In genomic region chr9:127693143-127693542, GRCh38 we compare ENCODE assay signal across 21 cellular contexts. TPM values are rescaled to one million over a fixed set of nuclear protein-coding genes. Genes with fewer than 3 reads are reported as not detected.
DNase-seq lines count a peak whose midpoint lies in the region; ATAC-seq, FAIRE-seq and TF ChIP-seq lines count a peak whose summit lies in the region.
"Had no signal": no experiment of that assay in that cellular context is flagged by ENCODE, and none has a peak within 500 bp of the region (broad histone marks: within the 10 kb centered on the region; RNA-seq: fewer than 3 reads in every experiment).

No MANE protein-coding gene starts in this region.

- H3K4me1 Mint-ChIP-seq in GM23338 (no peaks in the 10 kb centered on the region), astrocyte (ENCODE audit: low read depth, unreplicated experiment) (peaks cover 1% of the 10 kb centered on the region)

- no peaks in the 10 kb centered on the region; the same call in 1 of the 2 replicates for H3F3A ChIP-seq in GM23338 (replicated peaks; ENCODE audit: low read depth)

- H4K20me1 ChIP-seq in GM23338 (replicated peaks; ENCODE audit: insufficient read depth) (0 out of 2 replicates have a peak, but pooled peaks cover 3% of the 10 kb centered on the region), astrocyte (ENCODE audit: insufficient read depth, low read length) (no peaks in the 10 kb centered on the region)
- H4K20me1 ChIP-seq: BLaER1 treated with 17β-estradiol and CSF1 and Interleukin-3, amounts not matched to agents 10 nM and 100 nM had no signal

- H2AFZ ChIP-seq in GM23338 (no peak overlapping the region), astrocyte (ENCODE audit: low read depth, low read length) (no peak overlapping the region)

- no peaks in the 10 kb centered on the region for H3K9me3 Mint-ChIP-seq in GM23338
- H3K9me3 Mint-ChIP-seq in astrocyte (ENCODE audit: unreplicated experiment), result peaks cover 3% of the 10 kb centered on the region
- H3K9me3 Mint-ChIP-seq: CD8-positive, alpha-beta T cell had no signal

- DNase-seq in GM23338 (ENCODE audit: low spot score) (no peak), astrocyte (ENCODE audit: low read depth) (no peak), inferior parietal cortex (ENCODE audit: extremely low spot score) (peak; percentile 41), superior temporal gyrus (ENCODE audit: extremely low spot score) (peak; percentile 56), H54 (ENCODE audit: insufficient read length, low spot score) (no peak), HAP-1 (ENCODE audit: low spot score in 2 of 2) (no peak), kidney tubule cell (ENCODE audit: low spot score) (no peak)
- DNase-seq: 8988T; Calu3; CD8-positive, alpha-beta T cell; DMS79 treated with DMSO at 0.1 percent for 48 hours; GF-D8; GOT3; HCEC 1CT had no signal

- TF ChIP-seq POLR2A in H54 (IDR thresholded peaks at IDR 0.05; ENCODE audit: low read depth, low read length), result no peak

- H3K27me3 ChIP-seq in GM23338 (ENCODE audit: insufficient read depth) (no peaks in the 10 kb centered on the region), astrocyte (ENCODE audit: insufficient read depth, low read length) (no peaks in the 10 kb centered on the region), HAP-1 (ENCODE audit: low read depth) (no peaks in the 10 kb centered on the region)
- H3K27me3 ChIP-seq: BLaER1 treated with 17β-estradiol and CSF1 and Interleukin-3, amounts not matched to agents 10 nM and 100 nM had no signal

- H3K27ac Mint-ChIP-seq in GM23338, result no peak overlapping the region
- peak overlapping the region; percentile 53 for H3K27ac Mint-ChIP-seq in astrocyte (ENCODE audit: unreplicated experiment)
- H3K27ac Mint-ChIP-seq: B cell; CD8-positive, alpha-beta T cell had no signal

- H3K4me2 ChIP-seq in GM23338, result no peak overlapping the region
- H3K4me2 ChIP-seq in astrocyte (ENCODE audit: low read length), result no peak overlapping the region
- H3K4me2 ChIP-seq: BLaER1 treated with 17β-estradiol and CSF1 and Interleukin-3, amounts not matched to agents 10 nM and 100 nM had no signal

- no peaks in the 10 kb centered on the region for H3K4me1 ChIP-seq in GM23338 (ENCODE audit: insufficient read depth)
- H3K4me1 ChIP-seq in astrocyte (ENCODE audit: insufficient read depth, low read length), result no peaks in the 10 kb centered on the region
- H3K4me1 ChIP-seq in HAP-1, result no peaks in the 10 kb centered on the region
- H3K4me1 ChIP-seq: BLaER1 treated with 17β-estradiol and CSF1 and Interleukin-3, amounts not matched to agents 10 nM and 100 nM had no signal

- H3K9ac ChIP-seq in astrocyte (ENCODE audit: low read length), result no peak overlapping the region
- H3K9ac ChIP-seq: BLaER1 treated with 17β-estradiol and CSF1 and Interleukin-3, amounts not matched to agents 10 nM and 100 nM had no signal

- in situ Hi-C loops in HAP-1 (cut with MboI; ENCODE audit: low sequenced_read_pairs), result no loop called here

- H3K4me3 ChIP-seq in GM23338 (no peak overlapping the region), astrocyte (ENCODE audit: insufficient read depth, low read depth, low read length) (no peak overlapping the region), HAP-1 (no peak overlapping the region)
- H3K4me3 ChIP-seq: BLaER1 treated with 17β-estradiol and CSF1 and Interleukin-3, amounts not matched to agents 10 nM and 100 nM had no signal

- ATAC-seq in GM23338 (no peak), GM18907 (IDR thresholded peaks at IDR 0.05; ENCODE audit: unreplicated experiment) (no peak)
- ATAC-seq: CD8-positive, alpha-beta T cell had no signal

- peaks cover 22% of the 10 kb centered on the region for H3K36me3 Mint-ChIP-seq in GM23338 (ENCODE audit: low read depth)
- peaks cover 34% of the 10 kb centered on the region for H3K36me3 Mint-ChIP-seq in astrocyte (ENCODE audit: low read depth, unreplicated experiment)

- peaks cover 3% of the 10 kb centered on the region; the same call in 1 of the 2 replicates for H3K9me2 ChIP-seq in GM23338 (ENCODE audit: insufficient read depth)

- TF ChIP-seq CTCF in GM23338 (conservative IDR thresholded peaks at IDR 0.05; ENCODE audit: low read depth in 2 of 2) (no peak), astrocyte (IDR thresholded peaks at IDR 0.05; ENCODE audit: insufficient read depth, low read depth, low read length) (no peak)

- H3K4me3 Mint-ChIP-seq in GM23338 (no peak overlapping the region), astrocyte (ENCODE audit: unreplicated experiment) (no peak overlapping the region)
- H3K4me3 Mint-ChIP-seq: B cell; CD8-positive, alpha-beta T cell had no signal

- peaks cover 10% of the 10 kb centered on the region for H3K27me3 Mint-ChIP-seq in GM23338 (ENCODE audit: insufficient read depth, low read depth, poor library complexity)
- no peaks in the 10 kb centered on the region for H3K27me3 Mint-ChIP-seq in astrocyte (ENCODE audit: low read depth, unreplicated experiment)
- H3K27me3 Mint-ChIP-seq: B cell had no signal

- FAIRE-seq in astrocyte (lab: Jason Lieb, UNC) (no peak), H54 (lab: Jason Lieb, UNC) (no peak)

- H3K9me3 ChIP-seq in astrocyte (ENCODE audit: insufficient read depth, low read depth, low read length) (no peaks in the 10 kb centered on the region), HAP-1 (no peaks in the 10 kb centered on the region)

- no peaks in the 10 kb centered on the region for H3K36me3 ChIP-seq in GM23338 (ENCODE audit: insufficient read depth)
- peaks cover under 1% of the 10 kb centered on the region for H3K36me3 ChIP-seq in astrocyte (ENCODE audit: insufficient read depth, low read length)
- H3K36me3 ChIP-seq in HAP-1 (replicated peaks), result no peaks in the 10 kb centered on the region; the same call in 1 of the 2 replicates

- 0 out of 2 replicates have a peak overlapping the region, but pooled peaks have one; percentile 39 for H3K27ac ChIP-seq in GM23338 (ENCODE audit: low read depth)
- H3K27ac ChIP-seq in astrocyte (ENCODE audit: low read depth, low read length), result no peak overlapping the region
- H3K27ac ChIP-seq: BLaER1 treated with 17β-estradiol and CSF1 and Interleukin-3, amounts not matched to agents 10 nM and 100 nM; HL-60 had no signal

- H3K79me2 ChIP-seq in GM23338 (replicated peaks; ENCODE audit: insufficient read depth), result no peaks in the 10 kb centered on the region
- no peaks in the 10 kb centered on the region for H3K79me2 ChIP-seq in astrocyte (ENCODE audit: insufficient read depth, low read length)

TF ChIP-seq in GM23338, 12 proteins besides CTCF, POLR2A, EP300 and RAD21:
- no peak for TF ChIP-seq POLR2AphosphoS5 (IDR thresholded peaks at IDR 0.05; ENCODE audit: low read depth)
- no peak for TF ChIP-seq REST (IDR thresholded peaks at IDR 0.05; ENCODE audit: unreplicated experiment)
- no peak for TF ChIP-seq CREB1 (CRISPR knock-in tag; IDR thresholded peaks at IDR 0.05; ENCODE audit: low read depth)
- TF ChIP-seq EZH2phosphoT487 (IDR thresholded peaks at IDR 0.05; ENCODE audit: unreplicated experiment), result no peak
- TF ChIP-seq, protein P1, sequence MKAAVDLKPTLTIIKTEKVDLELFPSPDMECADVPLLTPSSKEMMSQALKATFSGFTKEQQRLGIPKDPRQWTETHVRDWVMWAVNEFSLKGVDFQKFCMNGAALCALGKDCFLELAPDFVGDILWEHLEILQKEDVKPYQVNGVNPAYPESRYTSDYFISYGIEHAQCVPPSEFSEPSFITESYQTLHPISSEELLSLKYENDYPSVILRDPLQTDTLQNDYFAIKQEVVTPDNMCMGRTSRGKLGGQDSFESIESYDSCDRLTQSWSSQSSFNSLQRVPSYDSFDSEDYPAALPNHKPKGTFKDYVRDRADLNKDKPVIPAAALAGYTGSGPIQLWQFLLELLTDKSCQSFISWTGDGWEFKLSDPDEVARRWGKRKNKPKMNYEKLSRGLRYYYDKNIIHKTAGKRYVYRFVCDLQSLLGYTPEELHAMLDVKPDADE (IDR thresholded peaks at IDR 0.05), result no peak
- TF ChIP-seq ZNF114 (CRISPR knock-in tag; IDR thresholded peaks at IDR 0.05), result no peak
- no peak for TF ChIP-seq EZH2 (IDR thresholded peaks at IDR 0.05; ENCODE audit: low read depth, unreplicated experiment)
TF ChIP-seq in GM23338: peak in this region for 0.

RNA-seq across cellular contexts. Expression of gene CFAP157, which starts 13.6 kb away (rescaled TPM):
- 0.17 TPM in 1 of 2 replicates, not detected in the other for total RNA-seq in GM23338 (2014; rRNA removed; shearing (Covaris generic))
- polyA plus RNA-seq in GM23338 (2016; fragmentation: Nextera tagmentation; extraction: Ambion mirVana), result 0.55 and 0.78 TPM in 2 replicates
- 0.09 TPM in 1 of 2 replicates, not detected in the other for total RNA-seq in astrocyte
- total RNA-seq: A673, B cell, HT1080 had no signal
- polyA plus RNA-seq: AG04450 had no signal

RNA-seq across cellular contexts. Expression of gene PTRH1, which starts 22.3 kb away (rescaled TPM):
- total RNA-seq in GM23338 (2014; rRNA removed; shearing (Covaris generic)), result 9.5 and 15.1 TPM in 2 replicates
- polyA plus RNA-seq in GM23338 (2016; fragmentation: Nextera tagmentation; extraction: Ambion mirVana), result 18.6 and 18.9 TPM in 2 replicates
- total RNA-seq in astrocyte, result 9.9 and 13.5 TPM in 2 replicates

RNA-seq across cellular contexts. Expression of gene TTC16, which starts 22.7 kb away (rescaled TPM):
- not detected in 2 replicates for total RNA-seq in GM23338 (2014; rRNA removed; shearing (Covaris generic))
- polyA plus RNA-seq in GM23338 (2016; fragmentation: Nextera tagmentation; extraction: Ambion mirVana), result not detected in 2 replicates
- not detected in 2 replicates for total RNA-seq in astrocyte
- total RNA-seq: A673, B cell, Calu3, HT1080 had no signal
- polyA plus RNA-seq: AG04450 had no signal

RNA-seq across cellular contexts. Expression of gene TOR2A, which starts 42.0 kb away (rescaled TPM):
- total RNA-seq in GM23338 (2014; rRNA removed; shearing (Covaris generic)), result 21.1 and 23.5 TPM in 2 replicates
- 14.4 TPM in 2 replicates for polyA plus RNA-seq in GM23338 (2016; fragmentation: Nextera tagmentation; extraction: Ambion mirVana)
- total RNA-seq in astrocyte, result 7.5 and 8.5 TPM in 2 replicates

Comparison
In these comparisons a context has a peak if more than half of its experiments do, and no peak if none do; other contexts are left out.
1. DNase-seq: peak in inferior parietal cortex (single experiment) and superior temporal gyrus (single experiment); none in GM23338 (single experiment), astrocyte (single experiment), H54 (single experiment), HAP-1 (0 of 2) and kidney tubule cell (single experiment).